In the genomic region with DNA sequence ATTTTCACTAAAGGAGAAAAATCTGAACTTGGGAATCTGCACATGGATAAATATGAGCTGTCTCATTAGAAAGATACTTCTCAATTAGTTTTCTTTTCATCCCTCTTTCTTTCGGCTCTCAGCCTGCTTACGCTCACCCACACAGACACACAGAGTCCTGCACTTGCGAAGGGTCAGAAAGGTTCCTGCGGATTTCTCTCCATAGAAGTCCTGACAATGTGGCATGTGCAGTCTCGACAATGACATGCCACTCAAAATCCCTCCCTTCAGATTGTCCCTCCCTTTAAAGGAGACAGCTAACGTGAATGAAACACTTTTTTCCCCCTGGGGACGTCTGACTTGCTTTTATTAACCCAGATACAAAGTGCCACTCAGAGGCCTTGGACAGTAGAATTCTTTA, we compare ENCODE assay signal across 1 cellular context.
TF ChIP-seq lines count a peak whose summit lies in the region.

No MANE protein-coding gene starts in this region.

TF ChIP-seq in WTC11, 78 proteins besides CTCF, POLR2A, EP300 and RAD21 (continued from another document):
- TF ChIP-seq, protein P1, sequence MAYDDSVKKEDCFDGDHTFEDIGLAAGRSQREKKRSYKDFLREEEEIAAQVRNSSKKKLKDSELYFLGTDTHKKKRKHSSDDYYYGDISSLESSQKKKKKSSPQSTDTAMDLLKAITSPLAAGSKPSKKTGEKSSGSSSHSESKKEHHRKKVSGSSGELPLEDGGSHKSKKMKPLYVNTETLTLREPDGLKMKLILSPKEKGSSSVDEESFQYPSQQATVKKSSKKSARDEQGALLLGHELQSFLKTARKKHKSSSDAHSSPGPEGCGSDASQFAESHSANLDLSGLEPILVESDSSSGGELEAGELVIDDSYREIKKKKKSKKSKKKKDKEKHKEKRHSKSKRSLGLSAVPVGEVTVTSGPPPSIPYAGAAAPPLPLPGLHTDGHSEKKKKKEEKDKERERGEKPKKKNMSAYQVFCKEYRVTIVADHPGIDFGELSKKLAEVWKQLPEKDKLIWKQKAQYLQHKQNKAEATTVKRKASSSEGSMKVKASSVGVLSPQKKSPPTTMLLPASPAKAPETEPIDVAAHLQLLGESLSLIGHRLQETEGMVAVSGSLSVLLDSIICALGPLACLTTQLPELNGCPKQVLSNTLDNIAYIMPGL (CRISPR knock-in tag; IDR thresholded peaks at IDR 0.05): no peak
- TF ChIP-seq RORB (CRISPR knock-in tag; IDR thresholded peaks at IDR 0.05) (no peak), RELA (CRISPR knock-in tag; IDR thresholded peaks at IDR 0.05; ENCODE audit: borderline replicate concordance) (no peak), ZNF416 (CRISPR knock-in tag; IDR thresholded peaks at IDR 0.05) (no peak), IRF2 (CRISPR knock-in tag; IDR thresholded peaks at IDR 0.05; ENCODE audit: borderline replicate concordance, low read depth) (no peak), ZNF121 (CRISPR knock-in tag; IDR thresholded peaks at IDR 0.05) (no peak), NFYB (CRISPR knock-in tag; conservative IDR thresholded peaks at IDR 0.05; ENCODE audit: low read depth) (no peak), EMX1 (CRISPR knock-in tag; IDR thresholded peaks at IDR 0.05) (no peak), ZNF423 (CRISPR knock-in tag; IDR thresholded peaks at IDR 0.05) (no peak), ATF1 (CRISPR knock-in tag; IDR thresholded peaks at IDR 0.05) (no peak)
- TF ChIP-seq, protein P2, sequence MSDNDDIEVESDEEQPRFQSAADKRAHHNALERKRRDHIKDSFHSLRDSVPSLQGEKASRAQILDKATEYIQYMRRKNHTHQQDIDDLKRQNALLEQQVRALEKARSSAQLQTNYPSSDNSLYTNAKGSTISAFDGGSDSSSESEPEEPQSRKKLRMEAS (CRISPR knock-in tag; IDR thresholded peaks at IDR 0.05): no peak
- TF ChIP-seq, protein P3, sequence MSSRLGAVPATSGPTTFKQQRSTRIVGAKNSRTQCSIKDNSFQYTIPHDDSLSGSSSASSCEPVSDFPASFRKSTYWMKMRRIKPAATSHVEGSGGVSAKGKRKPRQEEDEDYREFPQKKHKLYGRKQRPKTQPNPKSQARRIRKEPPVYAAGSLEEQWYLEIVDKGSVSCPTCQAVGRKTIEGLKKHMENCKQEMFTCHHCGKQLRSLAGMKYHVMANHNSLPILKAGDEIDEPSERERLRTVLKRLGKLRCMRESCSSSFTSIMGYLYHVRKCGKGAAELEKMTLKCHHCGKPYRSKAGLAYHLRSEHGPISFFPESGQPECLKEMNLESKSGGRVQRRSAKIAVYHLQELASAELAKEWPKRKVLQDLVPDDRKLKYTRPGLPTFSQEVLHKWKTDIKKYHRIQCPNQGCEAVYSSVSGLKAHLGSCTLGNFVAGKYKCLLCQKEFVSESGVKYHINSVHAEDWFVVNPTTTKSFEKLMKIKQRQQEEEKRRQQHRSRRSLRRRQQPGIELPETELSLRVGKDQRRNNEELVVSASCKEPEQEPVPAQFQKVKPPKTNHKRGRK (CRISPR knock-in tag; IDR thresholded peaks at IDR 0.05; ENCODE audit: borderline replicate concordance): no peak
- TF ChIP-seq, protein P4, sequence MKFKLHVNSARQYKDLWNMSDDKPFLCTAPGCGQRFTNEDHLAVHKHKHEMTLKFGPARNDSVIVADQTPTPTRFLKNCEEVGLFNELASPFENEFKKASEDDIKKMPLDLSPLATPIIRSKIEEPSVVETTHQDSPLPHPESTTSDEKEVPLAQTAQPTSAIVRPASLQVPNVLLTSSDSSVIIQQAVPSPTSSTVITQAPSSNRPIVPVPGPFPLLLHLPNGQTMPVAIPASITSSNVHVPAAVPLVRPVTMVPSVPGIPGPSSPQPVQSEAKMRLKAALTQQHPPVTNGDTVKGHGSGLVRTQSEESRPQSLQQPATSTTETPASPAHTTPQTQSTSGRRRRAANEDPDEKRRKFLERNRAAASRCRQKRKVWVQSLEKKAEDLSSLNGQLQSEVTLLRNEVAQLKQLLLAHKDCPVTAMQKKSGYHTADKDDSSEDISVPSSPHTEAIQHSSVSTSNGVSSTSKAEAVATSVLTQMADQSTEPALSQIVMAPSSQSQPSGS (CRISPR knock-in tag; IDR thresholded peaks at IDR 0.05; ENCODE audit: borderline replicate concordance, low read depth): no peak
- TF ChIP-seq, protein P5, sequence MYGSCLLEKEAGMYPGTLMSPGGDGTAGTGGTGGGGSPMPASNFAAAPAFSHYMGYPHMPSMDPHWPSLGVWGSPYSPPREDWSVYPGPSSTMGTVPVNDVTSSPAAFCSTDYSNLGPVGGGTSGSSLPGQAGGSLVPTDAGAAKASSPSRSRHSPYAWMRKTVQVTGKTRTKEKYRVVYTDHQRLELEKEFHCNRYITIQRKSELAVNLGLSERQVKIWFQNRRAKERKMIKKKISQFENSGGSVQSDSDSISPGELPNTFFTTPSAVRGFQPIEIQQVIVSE (CRISPR knock-in tag; IDR thresholded peaks at IDR 0.05; ENCODE audit: borderline replicate concordance): no peak
